18 cellular contexts compared by ENCODE assay signal in the genomic region with DNA sequence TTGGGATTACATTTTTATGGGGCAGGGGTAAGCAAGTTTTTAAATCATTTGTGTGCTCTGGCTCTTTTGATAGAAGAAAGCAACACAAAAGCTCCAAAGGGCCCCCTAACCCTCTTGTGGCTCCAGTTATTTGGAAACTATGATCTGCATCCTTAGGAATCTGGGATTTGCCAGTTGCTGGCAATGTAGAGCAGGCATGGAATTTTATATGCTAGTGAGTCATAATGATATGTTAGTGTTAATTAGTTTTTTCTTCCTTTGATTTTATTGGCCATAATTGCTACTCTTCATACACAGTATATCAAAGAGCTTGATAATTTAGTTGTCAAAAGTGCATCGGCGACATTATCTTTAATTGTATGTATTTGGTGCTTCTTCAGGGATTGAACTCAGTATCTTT. TPM values are rescaled to one million over a fixed set of nuclear protein-coding genes. Genes with fewer than 3 reads are reported as not detected.
A peak's percentile ranks its signal among the peaks of the same experiment; 100 is the strongest.
DNase-seq lines count a peak whose midpoint lies in the region; ATAC-seq and TF ChIP-seq lines count a peak whose summit lies in the region.
"Had no signal": no experiment of that assay in that cellular context is flagged by ENCODE, and none has a peak within 500 bp of the region (broad histone marks: within the 10 kb centered on the region; RNA-seq: fewer than 3 reads in every experiment).

No MANE protein-coding gene starts in this region.

- H3K27ac ChIP-seq in A673 (ENCODE audit: low read depth, low read length, poor library complexity, severe bottlenecking) (no peak overlapping the region), mesenchymal stem cell (ENCODE audit: low read length, poor library complexity, severe bottlenecking) (no peak overlapping the region)
- H3K27ac ChIP-seq: heart right ventricle, ovary had no signal

- no peak overlapping the region for H3K4ac ChIP-seq in mesenchymal stem cell (ENCODE audit: low read depth in 1 of 2, low read length in 2 of 2)

- H3K9me3 ChIP-seq in A673 (ENCODE audit: low read depth, low read length, poor library complexity, severe bottlenecking) (peaks cover 7% of the 10 kb centered on the region), mesenchymal stem cell (ENCODE audit: control insufficient read depth, low read length) (peaks cover 10% of the 10 kb centered on the region)
- H3K9me3 ChIP-seq: ovary had no signal

- no peak overlapping the region for H3K23ac ChIP-seq in mesenchymal stem cell (ENCODE audit: low read length in 2 of 2)

- H3K9ac ChIP-seq in mesenchymal stem cell (ENCODE audit: low read length): peak overlapping the region; percentile 24

- no peaks in the 10 kb centered on the region for H3K79me1 ChIP-seq in mesenchymal stem cell (replicated peaks; ENCODE audit: low read length, poor library complexity, severe bottlenecking)

- POLR2A ChIA-PET in A673 (lab: Charles Lee; ENCODE audit: low non-redundant PET): no interaction called here

- H3K4me1 Mint-ChIP-seq in immature natural killer cell: no peaks in the 10 kb centered on the region

- H3K4me2 ChIP-seq in mesenchymal stem cell (ENCODE audit: low read length, poor library complexity, severe bottlenecking): no peak overlapping the region

- H3K4me3 Mint-ChIP-seq in immature natural killer cell: no peak overlapping the region

- no peak overlapping the region for H2AFZ ChIP-seq in mesenchymal stem cell (ENCODE audit: low read depth, low read length)

- no peak overlapping the region for H2BK12ac ChIP-seq in mesenchymal stem cell (ENCODE audit: low read length in 2 of 2)

- WGBS in mesenchymal stem cell: no CpG with 5 or more reads among the region's 2 CpGs

- H3K27me3 Mint-ChIP-seq in immature natural killer cell (ENCODE audit: low read depth in 3 of 3): peaks cover 0 to 6% (median 1%) of the 10 kb centered on the region in 3 donors

- H3K27ac Mint-ChIP-seq in immature natural killer cell: no peak overlapping the region

- no peak overlapping the region for H3K14ac ChIP-seq in mesenchymal stem cell (ENCODE audit: low read length in 2 of 2)

- no peak overlapping the region for H2BK5ac ChIP-seq in mesenchymal stem cell (ENCODE audit: low read depth, low read length, poor library complexity, severe bottlenecking)

- H3K4me1 ChIP-seq in A673 (ENCODE audit: insufficient read depth, low read length, poor library complexity, severe bottlenecking) (peaks cover 14% of the 10 kb centered on the region), mesenchymal stem cell (ENCODE audit: control insufficient read depth, insufficient read depth, low read depth, low read length) (peaks cover 4% of the 10 kb centered on the region)

- peak; percentile 37 for DNase-seq in A673 (ENCODE audit: low spot score)
- peak; percentile 42 for DNase-seq in HS-5 (ENCODE audit: low read depth)
- DNase-seq in amniotic epithelial cell (ENCODE audit: low read depth): peak; percentile 7
- DNase-seq in mesenchymal stem cell: no peak
- DNase-seq in immature natural killer cell: no peak
- DNase-seq in sciatic nerve (ENCODE audit: low spot score): no peak
- no peak for DNase-seq in left lobe of liver (ENCODE audit: low spot score)
- DNase-seq: activated CD4-positive, alpha-beta T cell treated with anti-CD3 and anti-CD28 coated beads, Interleukin-2, amount 50 U/mL, for 4 hours; activated effector memory CD4-positive, alpha-beta T cell treated with Interleukin-2 at 50 U/mL for 16 hours; caudate nucleus; heart right ventricle; NCI-H1436; NCI-H510A treated with DMSO at 0.1 percent for 48 hours; ovary; T1000 had no signal

- no peak overlapping the region for H2BK15ac ChIP-seq in mesenchymal stem cell (ENCODE audit: low read depth, poor library complexity, severe bottlenecking)

- H2AK5ac ChIP-seq in mesenchymal stem cell (ENCODE audit: low read length, severe bottlenecking): no peak overlapping the region

- peaks cover 4 to 18% (median 12%) of the 10 kb centered on the region in 3 donors for H3K36me3 Mint-ChIP-seq in immature natural killer cell

- H4K8ac ChIP-seq in mesenchymal stem cell (ENCODE audit: low read length): no peak overlapping the region

- TF ChIP-seq CTCF in A673 (conservative IDR thresholded peaks at IDR 0.05; ENCODE audit: low read depth, low read length): no peak

- H3K27me3 ChIP-seq in A673 (replicated peaks; ENCODE audit: insufficient read depth, low read depth, low read length, poor library complexity) (peaks cover 56% of the 10 kb centered on the region), mesenchymal stem cell (ENCODE audit: control insufficient read depth in 1 of 2, insufficient read depth in 1 of 2, low read length in 2 of 2) (peaks cover 0 to 5% of the 10 kb centered on the region in 2 experiments)
- H3K27me3 ChIP-seq: heart right ventricle, ovary had no signal

- H3K4me3 ChIP-seq in A673 (ENCODE audit: low read depth, low read length, poor library complexity, severe bottlenecking): no peak overlapping the region
- peak overlapping the region in 1 of 2 experiments; percentile 35 for H3K4me3 ChIP-seq in mesenchymal stem cell (ENCODE audit: insufficient read depth in 1 of 2, low read depth in 1 of 2, low read length in 2 of 2)
- H3K4me3 ChIP-seq: heart right ventricle, lung, ovary had no signal

- intact Hi-C loops in A673 (cut with micrococcal nuclease; ENCODE audit: unreplicated experiment): no loop called here
- intact Hi-C loops in sciatic nerve (cut with DNase I): no loop called here

- ATAC-seq in sciatic nerve (no peak), GM18520 (IDR thresholded peaks at IDR 0.05; ENCODE audit: unreplicated experiment) (no peak), left lobe of liver (no peak)

- H2BK120ac ChIP-seq in mesenchymal stem cell (ENCODE audit: low read depth, low read length): no peak overlapping the region

- CTCF ChIA-PET in A673 (lab: Charles Lee): interaction anchor here (0.6 to 1.0 kb wide), 2 partner anchors 13 to 16 kb away, joined by 3 read pairs; no protein-coding TSS in a partner anchor

- H4K91ac ChIP-seq in mesenchymal stem cell (ENCODE audit: low read length): no peak overlapping the region

- BruUV-seq in A673 (replicated peaks; lab: Mats Ljungman, UMichigan): no TSS peak

- H3K18ac ChIP-seq in mesenchymal stem cell (ENCODE audit: low read depth in 1 of 2, low read length in 2 of 2): no peak overlapping the region

- H3K9me3 Mint-ChIP-seq in immature natural killer cell: no peaks in the 10 kb centered on the region

- no peaks in the 10 kb centered on the region for H3K36me3 ChIP-seq in A673 (ENCODE audit: insufficient read depth, low read length, poor library complexity, severe bottlenecking)
- H3K36me3 ChIP-seq in mesenchymal stem cell (ENCODE audit: control insufficient read depth in 1 of 2, insufficient read depth in 2 of 2, low read depth in 1 of 2, low read length in 2 of 2): no peaks in the 10 kb centered on the region
- H3K36me3 ChIP-seq: ovary had no signal

RNA-seq across cellular contexts. Expression of a gene that starts 10.1 kb away (rescaled TPM):
- total RNA-seq in A673 (2021) (0.07 and 0.11 TPM in 2 replicates), sciatic nerve (0.67 TPM), left lobe of liver (1.2 TPM)
- 0.77 TPM for polyA plus RNA-seq in mesenchymal stem cell (2013, experiment 1 of 2)
- 0.47 TPM for polyA plus RNA-seq in mesenchymal stem cell (2013, experiment 2 of 2)
- under 1 TPM; 0.39 to 0.85 (median 0.52) TPM for polyA plus RNA-seq in immature natural killer cell

RNA-seq across cellular contexts. Expression of a gene that starts 16.4 kb away (rescaled TPM):
- total RNA-seq in A673 (2021) (25.3 and 30.3 TPM in 2 replicates), sciatic nerve (21.0 TPM), left lobe of liver (6.0 TPM)
- polyA plus RNA-seq in mesenchymal stem cell (2013, experiment 1 of 2): 28.7 TPM
- 30.3 TPM for polyA plus RNA-seq in mesenchymal stem cell (2013, experiment 2 of 2)
- polyA plus RNA-seq in immature natural killer cell: 10 to 100 TPM in 1 of 3 donors, 1 to 10 TPM in 2; 3.1 to 11.8 (median 3.2) TPM

RNA-seq across cellular contexts. Expression of a gene that starts 20.2 kb away (rescaled TPM):
- total RNA-seq in A673 (2021) (not detected in 2 replicates), sciatic nerve (not detected), left lobe of liver (not detected)
- not detected for polyA plus RNA-seq in mesenchymal stem cell (2013, experiment 1 of 2)
- polyA plus RNA-seq in mesenchymal stem cell (2013, experiment 2 of 2): not detected
- not detected for polyA plus RNA-seq in immature natural killer cell
- total RNA-seq: heart right ventricle, lung, ovary, temporal lobe had no signal
- polyA plus RNA-seq: heart right ventricle, lung, ovary had no signal

Comparison
In these comparisons a context has a peak if more than half of its experiments do, and no peak if none do; other contexts are left out.
1. DNase-seq: peak in A673 (single experiment), HS-5 (single experiment) and amniotic epithelial cell (single experiment); none in mesenchymal stem cell (single experiment), immature natural killer cell (0 of 3), sciatic nerve (single experiment) and left lobe of liver (single experiment).